In genomic region chr16:30064746-30065111, GRCh38 we compare ENCODE assay signal across 6 cellular contexts. TPM values are rescaled to one million over a fixed set of nuclear protein-coding genes. Genes with fewer than 3 reads are reported as not detected.
DNase-seq lines count a peak whose midpoint lies in the region; ATAC-seq, FAIRE-seq and TF ChIP-seq lines count a peak whose summit lies in the region.

No MANE protein-coding gene starts in this region.

- TF ChIP-seq RAD21 in H1 (IDR thresholded peaks at IDR 0.05 in 1 of 2, conservative IDR thresholded peaks at IDR 0.05 in 1 of 2; ENCODE audit: low read depth in 2 of 2, low read length in 2 of 2), result no peak

- no peak for TF ChIP-seq CTCF in H1 (IDR thresholded peaks at IDR 0.05; ENCODE audit: control extremely low read depth in 1 of 3, insufficient read depth in 1 of 3, low read depth in 1 of 3, low read length in 3 of 3)
- no peak for TF ChIP-seq CTCF in gastrocnemius medialis (IDR thresholded peaks at IDR 0.05 in 4 of 5, conservative IDR thresholded peaks at IDR 0.05 in 1 of 5)

- peak overlapping the region; percentile 80 for H3K4ac ChIP-seq in H1 (replicated peaks; ENCODE audit: insufficient read length, low read depth, low read length)

- H3K36me3 ChIP-seq in H1 (ENCODE audit: control insufficient read depth in 2 of 4, insufficient read depth in 4 of 4, low read length in 3 of 4) (peaks cover 12 to 27% (median 26%) of the 10 kb centered on the region in 4 experiments), gastrocnemius medialis (peaks cover 0 to 33% of the 10 kb centered on the region in 2 donors)

- H3K4me3 Mint-ChIP-seq in IgD-negative memory B cell, result peak overlapping the region; percentile 95 to 100 (median 100)

- H2AFZ ChIP-seq in H1 (ENCODE audit: low read length), result no peak overlapping the region

- peaks cover 15 to 30% of the 10 kb centered on the region in 2 experiments for H3K79me2 ChIP-seq in H1 (ENCODE audit: control insufficient read depth in 1 of 2, insufficient read depth in 2 of 2, low read length in 2 of 2)

- WGBS in H1 (ENCODE audit: extremely low coverage in 1 of 2, insufficient coverage in 1 of 2, insufficient read length in 1 of 2, insufficient replicate concordance in 2 of 2, low coverage in 1 of 2, low lambda C conversion rate in 2 of 2, missing lambda C conversion rate in 1 of 2), 2 experiments, result 0% methylated on average over 9 of the region's 26 CpGs; no CpG with 5 or more reads in 1 of the 2 experiments

- peaks cover 13 to 18% (median 16%) of the 10 kb centered on the region in 3 donors for H3K4me1 Mint-ChIP-seq in IgD-negative memory B cell

- intact Hi-C loops in gastrocnemius medialis (cut with DNase I; ENCODE audit: low total_unique reads), result loop anchor here (1.0 to 10.0 kb wide), 7 partner anchors 28 to 1526 kb away; partner anchors contain the start of genes HIRIP3, INO80E, MAPK3 and NUPR1

- no peak overlapping the region for H3K23ac ChIP-seq in H1 (ENCODE audit: insufficient read length)

- DNase-seq in H1 (ENCODE audit: low read depth in 1 of 2, low spot score in 2 of 2) (no peak), gastrocnemius medialis (no peak), mesenteric fat pad (ENCODE audit: low spot score) (no peak)

- H3K36me3 Mint-ChIP-seq in IgD-negative memory B cell, result peaks cover 4% of the 10 kb centered on the region

- POLR2A ChIA-PET in H1 (lab: Charles Lee; ENCODE audit: partially characterized antibody), result interaction anchor here (0.7 to 21.2 kb wide), 17 partner anchors 10 to 355 kb away, joined by 3 to 353 read pairs (median 5); partner anchors contain the start of genes CD2BP2, PPP4C, TAOK2 and TBX6

- H2BK15ac ChIP-seq in H1 (ENCODE audit: low read length), result no peak overlapping the region

- H4K5ac ChIP-seq in H1 (ENCODE audit: insufficient read length, low read depth, low read length), result peak overlapping the region; percentile 100

- no peaks in the 10 kb centered on the region for H3K9me3 Mint-ChIP-seq in IgD-negative memory B cell

- H3K27me3 ChIP-seq in H1 (replicated peaks in 1 of 4; ENCODE audit: control insufficient read depth in 3 of 4, extremely low read depth in 1 of 4, insufficient read depth in 3 of 4, low read length in 3 of 4) (no peaks in the 10 kb centered on the region), gastrocnemius medialis (no peaks in the 10 kb centered on the region)

- peak overlapping the region; percentile 96 for H3K56ac ChIP-seq in H1 (replicated peaks; ENCODE audit: insufficient read length, low read depth, low read length)

- CTCF ChIA-PET in H1 (lab: Charles Lee; ENCODE audit: partially characterized antibody), result interaction anchor here (0.6 to 7.3 kb wide), 5 partner anchors 7 to 28 kb away, joined by 3 to 51 read pairs (median 3); partner anchors contain the start of gene TBX6

- no peak; a peak in 1 of 3 replicates for TF ChIP-seq POLR2A in H1 (IDR thresholded peaks at IDR 0.05; ENCODE audit: control extremely low read depth in 1 of 2, low read depth in 2 of 2, low read length in 2 of 2)
- TF ChIP-seq POLR2A in gastrocnemius medialis (IDR thresholded peaks at IDR 0.05), result no peak

- peaks cover 9% of the 10 kb centered on the region; the same call in 1 of the 2 replicates for H3K79me1 ChIP-seq in H1 (ENCODE audit: low read depth, low read length)

- peak overlapping the region; percentile 73 for H4K91ac ChIP-seq in H1 (replicated peaks; ENCODE audit: insufficient read length, low read length)

- H3K4me3 ChIP-seq in H1 (ENCODE audit: extremely low read depth in 1 of 4, insufficient read depth in 2 of 4, low read depth in 3 of 4, low read length in 4 of 4) (peak overlapping the region; percentile 71 to 92 (median 88)), gastrocnemius medialis (peak overlapping the region; percentile 75 to 91 (median 82))

- H2BK12ac ChIP-seq in H1 (ENCODE audit: low read depth, low read length), result 0 out of 2 replicates have a peak overlapping the region, but pooled peaks have one; percentile 92

- peaks cover 10 to 31% of the 10 kb centered on the region in 2 experiments for H4K20me1 ChIP-seq in H1 (replicated peaks in 1 of 2; ENCODE audit: control insufficient read depth in 1 of 2, insufficient read depth in 2 of 2, low read length in 2 of 2)

- H3K4me1 ChIP-seq in H1 (replicated peaks in 1 of 4; ENCODE audit: control insufficient read depth in 3 of 4, insufficient read depth in 4 of 4, low read length in 3 of 4) (peaks cover 6 to 27% (median 15%) of the 10 kb centered on the region in 4 experiments), gastrocnemius medialis (peaks cover 70 to 75% of the 10 kb centered on the region in 2 donors)

- H4K8ac ChIP-seq in H1 (ENCODE audit: extremely low read depth, insufficient read depth, low read length), result peak overlapping the region; percentile 45

- H2AK5ac ChIP-seq in H1 (ENCODE audit: low read depth, low read length), result no peak overlapping the region

- in situ Hi-C loops in gastrocnemius medialis (cut with MboI; ENCODE audit: low sequenced_read_pairs in 4 of 4), result loop anchor here in 2 of 4 donors (25.0 kb wide), 2 partner anchors 298 to 348 kb away; partner anchors contain the start of genes CD2BP2 (in 1 of the 2), MYL11 (in 1 of the 2), TBC1D10B (in 1 of the 2) and ZNF771 (in 1 of the 2)

- peak overlapping the region; percentile 73 to 81 for H3K4me2 ChIP-seq in H1 (ENCODE audit: insufficient read depth in 1 of 2, low read depth in 2 of 2, low read length in 2 of 2)

- H3K27ac ChIP-seq in H1 (ENCODE audit: low read depth, low read length) (peak overlapping the region; percentile 84), gastrocnemius medialis (peak overlapping the region; percentile 97 to 100 (median 100))

- peak overlapping the region; percentile 100 for H3K18ac ChIP-seq in H1 (ENCODE audit: extremely low read depth, low read length)

- no peak for FAIRE-seq in H1 (lab: Jason Lieb, UNC)

- no peak overlapping the region for H3K14ac ChIP-seq in H1 (ENCODE audit: insufficient read length)

- H2BK5ac ChIP-seq in H1 (ENCODE audit: low read depth, low read length), result peak overlapping the region; percentile 100

- peak overlapping the region; percentile 91 for H2BK120ac ChIP-seq in H1 (replicated peaks; ENCODE audit: low read depth, low read length)

- no peak overlapping the region for H2BK20ac ChIP-seq in H1 (ENCODE audit: low read length)

- H3K27ac Mint-ChIP-seq in IgD-negative memory B cell, result peak overlapping the region; percentile 97 to 100 (median 99)

- TF ChIP-seq EP300 in H1 (IDR thresholded peaks at IDR 0.05; ENCODE audit: borderline replicate concordance in 1 of 2, low read depth in 2 of 2, low read length in 2 of 2), result no peak

- H3K9me3 ChIP-seq in H1 (ENCODE audit: insufficient read depth in 2 of 2, low read depth in 1 of 2, low read length in 1 of 2) (no peaks in the 10 kb centered on the region), gastrocnemius medialis (no peaks in the 10 kb centered on the region)

- H3K9ac ChIP-seq in H1 (replicated peaks in 1 of 4; ENCODE audit: extremely low read depth in 1 of 4, low read depth in 3 of 4, low read length in 3 of 4), result peak overlapping the region; percentile 59 to 77 (median 74)

- peaks cover 18% of the 10 kb centered on the region for H3K23me2 ChIP-seq in H1 (ENCODE audit: low read depth, low read length)

- peak; percentile 31 to 40 for ATAC-seq in gastrocnemius medialis
- no peak for ATAC-seq in HG03045 (IDR thresholded peaks at IDR 0.05; ENCODE audit: unreplicated experiment)
- no peak for ATAC-seq in GM19452 (IDR thresholded peaks at IDR 0.05; ENCODE audit: unreplicated experiment)

- no peaks in the 10 kb centered on the region for H3K27me3 Mint-ChIP-seq in IgD-negative memory B cell

RNA-seq across cellular contexts. Expression of gene ALDOA, which starts 0.8 kb away (rescaled TPM):
- polyA plus RNA-seq in IgD-negative memory B cell (884 TPM), H1 (2011; rRNA removed) (1,072 and 1,397 TPM in 2 replicates)
- total RNA-seq in H1 (2021; fragmentation: NEBNext Ultra II Directional; extraction: Animal tissue kit (Norgen Biotek cat#: 25700)), result 1,083 and 1,146 TPM in 2 replicates
- polyA plus RNA-seq in H1 (2011; cell fraction: cytosol; rRNA removed), result 884 TPM
- 1,022 TPM for polyA plus RNA-seq in H1 (2011; cell fraction: nucleus; rRNA removed)
- polyA plus RNA-seq in H1 (2012, experiment 1 of 2), result 986 to 1,460 TPM (median 1,381 TPM) in 4 replicates
- polyA plus RNA-seq in H1 (2012, experiment 2 of 2), result 2,176 TPM
- polyA plus RNA-seq in H1 (2013, experiment 1 of 2), result 777 TPM
- 779 TPM for polyA plus RNA-seq in H1 (2013, experiment 2 of 2)
- polyA minus RNA-seq in H1 (2011; rRNA and poly(A)+ RNA removed), result 753 and 900 TPM in 2 replicates
- polyA minus RNA-seq in H1 (2011; cell fraction: cytosol; rRNA and poly(A)+ RNA removed), result 734 TPM
- polyA minus RNA-seq in H1 (2011; cell fraction: nucleus; rRNA and poly(A)+ RNA removed), result 382 TPM
- total RNA-seq in gastrocnemius medialis (over 10,000 TPM in 1 of 4 donors, 1,000 to 10,000 TPM in 3; 6,096 to 10,805 (median 7,093) TPM), mesenteric fat pad (1,236 TPM)

RNA-seq across cellular contexts. Expression of gene PPP4C, which starts 11.1 kb away (rescaled TPM):
- polyA plus RNA-seq in IgD-negative memory B cell, result 187 TPM
- total RNA-seq in H1 (2021; fragmentation: NEBNext Ultra II Directional; extraction: Animal tissue kit (Norgen Biotek cat#: 25700)), result 148 TPM in 2 replicates
- polyA plus RNA-seq in H1 (2011; rRNA removed), result 298 and 355 TPM in 2 replicates
- 266 TPM for polyA plus RNA-seq in H1 (2011; cell fraction: cytosol; rRNA removed)
- polyA plus RNA-seq in H1 (2011; cell fraction: nucleus; rRNA removed), result 241 TPM
- polyA plus RNA-seq in H1 (2012, experiment 1 of 2), result 134 to 209 TPM (median 190 TPM) in 4 replicates
- 229 TPM for polyA plus RNA-seq in H1 (2012, experiment 2 of 2)
- polyA plus RNA-seq in H1 (2013, experiment 1 of 2), result 96.9 TPM
- polyA plus RNA-seq in H1 (2013, experiment 2 of 2), result 101 TPM
- polyA minus RNA-seq in H1 (2011; rRNA and poly(A)+ RNA removed), result 329 and 355 TPM in 2 replicates
- 125 TPM for polyA minus RNA-seq in H1 (2011; cell fraction: cytosol; rRNA and poly(A)+ RNA removed)
- polyA minus RNA-seq in H1 (2011; cell fraction: nucleus; rRNA and poly(A)+ RNA removed), result 62.4 TPM
- 10 to 100 TPM; 23.8 to 64.3 (median 44.7) TPM for total RNA-seq in gastrocnemius medialis
- 81.1 TPM for total RNA-seq in mesenteric fat pad

RNA-seq across cellular contexts. Expression of gene TBX6, which starts 27.0 kb away (rescaled TPM):
- polyA plus RNA-seq in IgD-negative memory B cell (not detected), H1 (2011; rRNA removed) (2.2 and 3.6 TPM in 2 replicates)
- total RNA-seq in H1 (2021; fragmentation: NEBNext Ultra II Directional; extraction: Animal tissue kit (Norgen Biotek cat#: 25700)), result 2.3 and 2.8 TPM in 2 replicates
- polyA plus RNA-seq in H1 (2011; cell fraction: cytosol; rRNA removed), result 1.5 TPM
- 4.9 TPM for polyA plus RNA-seq in H1 (2011; cell fraction: nucleus; rRNA removed)
- 2.1 to 4.8 TPM (median 3.4 TPM) in 4 replicates for polyA plus RNA-seq in H1 (2012, experiment 1 of 2)
- polyA plus RNA-seq in H1 (2012, experiment 2 of 2), result 3.3 TPM
- polyA plus RNA-seq in H1 (2013, experiment 1 of 2), result 2.4 TPM
- 2.0 TPM for polyA plus RNA-seq in H1 (2013, experiment 2 of 2)
- 0.20 and 0.44 TPM in 2 replicates for polyA minus RNA-seq in H1 (2011; rRNA and poly(A)+ RNA removed)
- 1.6 TPM for polyA minus RNA-seq in H1 (2011; cell fraction: cytosol; rRNA and poly(A)+ RNA removed)
- 1.8 TPM for polyA minus RNA-seq in H1 (2011; cell fraction: nucleus; rRNA and poly(A)+ RNA removed)
- total RNA-seq in gastrocnemius medialis (under 1 TPM; 0.29 to 0.92 (median 0.67) TPM), mesenteric fat pad (0.67 TPM)

RNA-seq across cellular contexts. Expression of gene YPEL3, which starts 31.3 kb away (rescaled TPM):
- polyA plus RNA-seq in IgD-negative memory B cell, result 362 TPM
- 40.3 and 43.2 TPM in 2 replicates for total RNA-seq in H1 (2021; fragmentation: NEBNext Ultra II Directional; extraction: Animal tissue kit (Norgen Biotek cat#: 25700))
- polyA plus RNA-seq in H1 (2011; rRNA removed), result 53.3 and 91.8 TPM in 2 replicates
- polyA plus RNA-seq in H1 (2011; cell fraction: cytosol; rRNA removed), result 49.2 TPM
- polyA plus RNA-seq in H1 (2011; cell fraction: nucleus; rRNA removed), result 126 TPM
- polyA plus RNA-seq in H1 (2012, experiment 1 of 2), result 53.5 to 72.5 TPM (median 65.8 TPM) in 4 replicates
- 62.9 TPM for polyA plus RNA-seq in H1 (2012, experiment 2 of 2)
- polyA plus RNA-seq in H1 (2013, experiment 1 of 2), result 35.3 TPM
- polyA plus RNA-seq in H1 (2013, experiment 2 of 2), result 36.6 TPM
- polyA minus RNA-seq in H1 (2011; rRNA and poly(A)+ RNA removed), result 10.7 and 15.9 TPM in 2 replicates
- 17.5 TPM for polyA minus RNA-seq in H1 (2011; cell fraction: cytosol; rRNA and poly(A)+ RNA removed)
- 27.2 TPM for polyA minus RNA-seq in H1 (2011; cell fraction: nucleus; rRNA and poly(A)+ RNA removed)
- 100 to 1,000 TPM in 3 of 4 donors, 10 to 100 TPM in 1; 97.2 to 197 (median 154) TPM for total RNA-seq in gastrocnemius medialis
- 49.3 TPM for total RNA-seq in mesenteric fat pad

RNA-seq across cellular contexts. Expression of gene TLCD3B, which starts 33.7 kb away (rescaled TPM):
- polyA plus RNA-seq in IgD-negative memory B cell (not detected), H1 (2011; rRNA removed) (15.2 and 23.0 TPM in 2 replicates)
- total RNA-seq in H1 (2021; fragmentation: NEBNext Ultra II Directional; extraction: Animal tissue kit (Norgen Biotek cat#: 25700)), result 26.9 and 27.8 TPM in 2 replicates
- polyA plus RNA-seq in H1 (2011; cell fraction: cytosol; rRNA removed), result 10.8 TPM
- 27.6 TPM for polyA plus RNA-seq in H1 (2011; cell fraction: nucleus; rRNA removed)
- polyA plus RNA-seq in H1 (2012, experiment 1 of 2), result 22.8 to 38.2 TPM (median 34.6 TPM) in 4 replicates
- 27.3 TPM for polyA plus RNA-seq in H1 (2012, experiment 2 of 2)
- 20.8 TPM for polyA plus RNA-seq in H1 (2013, experiment 1 of 2)
- polyA plus RNA-seq in H1 (2013, experiment 2 of 2), result 21.9 TPM
- polyA minus RNA-seq in H1 (2011; rRNA and poly(A)+ RNA removed), result 12.2 and 15.3 TPM in 2 replicates
- polyA minus RNA-seq in H1 (2011; cell fraction: cytosol; rRNA and poly(A)+ RNA removed), result 26.3 TPM
- 7.4 TPM for polyA minus RNA-seq in H1 (2011; cell fraction: nucleus; rRNA and poly(A)+ RNA removed)
- total RNA-seq in gastrocnemius medialis (under 1 TPM in 1 of 4 donors, not detected in 3; 0.27 TPM), mesenteric fat pad (not detected)

Comparison
In these comparisons a context has a peak if more than half of its experiments do, and no peak if none do; other contexts are left out.
1. ATAC-seq: peak in gastrocnemius medialis (2 of 2); none in HG03045 (single experiment) and GM19452 (single experiment).